1 cellular context compared by ENCODE assay signal in genomic region chr12:78279567-78279966, GRCh38.
TF ChIP-seq lines count a peak whose summit lies in the region.

No MANE protein-coding gene starts in this region.

TF ChIP-seq in H1, 55 proteins besides CTCF, POLR2A, EP300 and RAD21:
- TF ChIP-seq TAF1 (IDR thresholded peaks at IDR 0.05; ENCODE audit: low read depth, low read length) (no peak), TAF7 (optimal IDR thresholded peaks at IDR 0.05; ENCODE audit: borderline replicate concordance, low read depth, low read length) (no peak), CBX8 (IDR thresholded peaks at IDR 0.05; ENCODE audit: borderline replicate concordance, low read depth, low read length) (no peak), GABPA (IDR thresholded peaks at IDR 0.05; ENCODE audit: borderline replicate concordance, insufficient read depth, low read length) (no peak)
TF ChIP-seq in H1: peak in this region for 0.
